17 cellular contexts compared by ENCODE assay signal in genomic region chr17:75762513-75763268, GRCh38. TPM values are rescaled to one million over a fixed set of nuclear protein-coding genes. Genes with fewer than 3 reads are reported as not detected.
DNase-seq lines count a peak whose midpoint lies in the region; ATAC-seq, FAIRE-seq and TF ChIP-seq lines count a peak whose summit lies in the region.
"Had no signal": no experiment of that assay in that cellular context is flagged by ENCODE, and none has a peak within 500 bp of the region (broad histone marks: within the 10 kb centered on the region; RNA-seq: fewer than 3 reads in every experiment).

No MANE protein-coding gene starts in this region.

- no peaks in the 10 kb centered on the region for H3K9me3 Mint-ChIP-seq in CD4-positive, CD25-positive, alpha-beta regulatory T cell
- no peaks in the 10 kb centered on the region for H3K9me3 Mint-ChIP-seq in activated T-helper 17 cell treated with anti-CD3 and anti-CD28 coated beads, Interleukin-2, amount 50 U/mL, for 72 hours
- no peaks in the 10 kb centered on the region for H3K9me3 Mint-ChIP-seq in mesothelial cell of epicardium

- peak overlapping the region in 1 of 3 donors; percentile 42 for H3K27ac Mint-ChIP-seq in CD4-positive, CD25-positive, alpha-beta regulatory T cell
- peak overlapping the region; percentile 54 for H3K27ac Mint-ChIP-seq in activated T-helper 17 cell treated with anti-CD3 and anti-CD28 coated beads, Interleukin-2, amount 50 U/mL, for 72 hours
- H3K27ac Mint-ChIP-seq in mesothelial cell of epicardium: no peak overlapping the region

- POLR2A ChIA-PET in A549 (lab: Yijun Ruan, JAX): interaction anchor here (1.0 to 5.1 kb wide), 4 partner anchors 10 to 17 kb away, joined by 4 to 73 read pairs (median 22); a partner anchor contains a TSS

- no peak for FAIRE-seq in A549 (lab: Jason Lieb, UNC)
- FAIRE-seq: GM19239, islet of Langerhans had no signal

- H3K9me3 ChIP-seq in A549 (no peaks in the 10 kb centered on the region), sigmoid colon (no peaks in the 10 kb centered on the region), BE2C (no peaks in the 10 kb centered on the region)
- H3K9me3 ChIP-seq in CD4-positive, CD25-positive, alpha-beta regulatory T cell (ENCODE audit: control insufficient read depth in 2 of 2, low read length in 2 of 2): no peaks in the 10 kb centered on the region

- no peaks in the 10 kb centered on the region for H3K36me3 Mint-ChIP-seq in CD4-positive, CD25-positive, alpha-beta regulatory T cell
- peaks cover 8% of the 10 kb centered on the region for H3K36me3 Mint-ChIP-seq in activated T-helper 17 cell treated with anti-CD3 and anti-CD28 coated beads, Interleukin-2, amount 50 U/mL, for 72 hours (ENCODE audit: low read depth)
- H3K36me3 Mint-ChIP-seq in mesothelial cell of epicardium: peaks cover 2% of the 10 kb centered on the region

- peaks cover 0 to 29% (median 0%) of the 10 kb centered on the region in 4 donors for H3K4me1 Mint-ChIP-seq in CD4-positive, CD25-positive, alpha-beta regulatory T cell
- no peaks in the 10 kb centered on the region for H3K4me1 Mint-ChIP-seq in activated T-helper 17 cell treated with anti-CD3 and anti-CD28 coated beads, Interleukin-2, amount 50 U/mL, for 72 hours
- H3K4me1 Mint-ChIP-seq in mesothelial cell of epicardium: peaks cover 8% of the 10 kb centered on the region

- no peaks in the 10 kb centered on the region for H3K27me3 Mint-ChIP-seq in CD4-positive, CD25-positive, alpha-beta regulatory T cell
- H3K27me3 Mint-ChIP-seq in activated T-helper 17 cell treated with anti-CD3 and anti-CD28 coated beads, Interleukin-2, amount 50 U/mL, for 72 hours: no peaks in the 10 kb centered on the region
- H3K27me3 Mint-ChIP-seq in mesothelial cell of epicardium (ENCODE audit: low read depth): no peaks in the 10 kb centered on the region

- DNase-seq in A549 (ENCODE audit: low read depth in 1 of 2, low spot score in 1 of 2) (no peak), mesothelial cell of epicardium (ENCODE audit: low spot score in 2 of 2, unreplicated experiment in 2 of 2) (no peak), middle frontal gyrus (ENCODE audit: extremely low spot score, low spot score) (no peak), sigmoid colon (no peak), BE2C (no peak), coronary artery (ENCODE audit: low spot score) (no peak)
- no peak for DNase-seq in CD4-positive, CD25-positive, alpha-beta regulatory T cell
- DNase-seq: COR-L47; GDM1; NCI-H2029; NCI-H526; stimulated activated CD4-positive, alpha-beta T cell treated with anti-CD3 and anti-CD28 coated beads, Interleukin-1b, Interleukin-23, amount 100 ng/mL, for 48 hours; trophoblast cell had no signal

- no peak for TF ChIP-seq RAD21 in A549 (conservative IDR thresholded peaks at IDR 0.05 in 1 of 2, IDR thresholded peaks at IDR 0.05 in 1 of 2)

- 0 out of 2 replicates have a peak, but pooled peaks have one; percentile 15 for TF ChIP-seq POLR2A in A549 (IDR thresholded peaks at IDR 0.05; ENCODE audit: low read length)
- TF ChIP-seq POLR2A in sigmoid colon (IDR thresholded peaks at IDR 0.05): no peak

- TF ChIP-seq EP300 in A549 (IDR thresholded peaks at IDR 0.05): no peak
- TF ChIP-seq EP300 in sigmoid colon (IDR thresholded peaks at IDR 0.05): no peak

- intact Hi-C loops in sigmoid colon (cut with DNase I): loop anchor here (5.0 kb wide), 1 partner anchor 65 kb away; no protein-coding TSS in a partner anchor

- no peaks in the 10 kb centered on the region for H3K36me3 ChIP-seq in CD4-positive, CD25-positive, alpha-beta regulatory T cell (ENCODE audit: control insufficient read depth, insufficient read depth, low read length)
- H3K36me3 ChIP-seq in sigmoid colon: peaks cover 0 to 32% (median 5%) of the 10 kb centered on the region in 4 donors
- H3K36me3 ChIP-seq in BE2C: no peaks in the 10 kb centered on the region

- 95% methylated on average over 27 of the region's 27 CpGs for WGBS in A549 (ENCODE audit: missing lambda C conversion rate)
- 96% methylated on average over 27 of the region's 27 CpGs for WGBS in sigmoid colon, 2 donors

- H3K4me2 ChIP-seq in A549: no peak overlapping the region

- CTCF ChIA-PET in A549 (lab: Yijun Ruan, JAX): interaction anchor here (0.8 to 43.5 kb wide), 11 partner anchors 9 to 161 kb away, joined by 3 to 1931 read pairs (median 9); partner anchors contain the start of genes RECQL5, SAP30BP, SMIM5 and UNK

- H3K27me3 ChIP-seq in CD4-positive, CD25-positive, alpha-beta regulatory T cell (ENCODE audit: control insufficient read depth, insufficient read depth, low read length): no peaks in the 10 kb centered on the region
- H3K27me3 ChIP-seq in sigmoid colon (no peaks in the 10 kb centered on the region), BE2C (no peaks in the 10 kb centered on the region)

- no peak for ATAC-seq in A549
- no peak for ATAC-seq in CD4-positive, CD25-positive, alpha-beta regulatory T cell (ENCODE audit: low read depth in 2 of 2)
- ATAC-seq in activated T-helper 17 cell treated with anti-CD3 and anti-CD28 coated beads, Interleukin-2, amount 50 U/mL, for 72 hours (replicated peaks): no peak
- ATAC-seq: Panc1 had no signal

- H3K27ac ChIP-seq in A549: no peak overlapping the region
- H3K27ac ChIP-seq in CD4-positive, CD25-positive, alpha-beta regulatory T cell (ENCODE audit: insufficient read depth, low read length, poor library complexity, severe bottlenecking): no peak overlapping the region
- no peak overlapping the region for H3K27ac ChIP-seq in sigmoid colon
- no peak overlapping the region for H3K27ac ChIP-seq in coronary artery

- H3K4me1 ChIP-seq in A549 (peaks cover 13% of the 10 kb centered on the region), sigmoid colon (peaks cover 0 to 25% (median 17%) of the 10 kb centered on the region in 4 donors), BE2C (peaks cover 3% of the 10 kb centered on the region; the same call in 1 of the 2 replicates)
- H3K4me1 ChIP-seq in CD4-positive, CD25-positive, alpha-beta regulatory T cell (ENCODE audit: control insufficient read depth, insufficient read depth, low read length, poor library complexity, severe bottlenecking): peaks cover 19% of the 10 kb centered on the region

- TF ChIP-seq CTCF in A549 (IDR thresholded peaks at IDR 0.05) (no peak), mesothelial cell of epicardium (IDR thresholded peaks at IDR 0.05; ENCODE audit: unreplicated experiment) (no peak), sigmoid colon (IDR thresholded peaks at IDR 0.05) (no peak), BE2C (IDR thresholded peaks at IDR 0.05; ENCODE audit: low read depth, low read length) (no peak), coronary artery (IDR thresholded peaks at IDR 0.05) (no peak)

- H3K4me3 Mint-ChIP-seq in CD4-positive, CD25-positive, alpha-beta regulatory T cell: peak overlapping the region; percentile 54 to 74 (median 66)
- peak overlapping the region; percentile 80 for H3K4me3 Mint-ChIP-seq in activated T-helper 17 cell treated with anti-CD3 and anti-CD28 coated beads, Interleukin-2, amount 50 U/mL, for 72 hours
- H3K4me3 Mint-ChIP-seq in mesothelial cell of epicardium: peak overlapping the region; percentile 42

- H3K4me3 ChIP-seq in A549 (no peak overlapping the region), sigmoid colon (no peak overlapping the region), BE2C (ENCODE audit: low read depth, low read length) (no peak overlapping the region), coronary artery (no peak overlapping the region)
- no peak overlapping the region for H3K4me3 ChIP-seq in CD4-positive, CD25-positive, alpha-beta regulatory T cell (ENCODE audit: low read depth, low read length)

RNA-seq across cellular contexts. Expression of gene GALK1, which starts 2.3 kb away (rescaled TPM):
- polyA plus RNA-seq in A549 (2011; rRNA removed): 20.7 and 21.3 TPM in 2 replicates
- polyA plus RNA-seq in A549 (2012; cell fraction: cytosol; rRNA removed): 70.7 and 89.2 TPM in 2 replicates
- polyA plus RNA-seq in A549 (2012; cell fraction: nucleus; rRNA removed): 111 and 163 TPM in 2 replicates
- 50.9 to 55.6 TPM (median 54.3 TPM) in 3 replicates for polyA plus RNA-seq in A549 (2017; fragmentation: RNase III; extraction: RNeasy Plus Mini Kit Qiagen cat#74134 plus additional on column Dnase treatment)
- polyA minus RNA-seq in A549 (2011; rRNA and poly(A)+ RNA removed): 18.7 and 33.3 TPM in 2 replicates
- 9.1 TPM for total RNA-seq in CD4-positive, CD25-positive, alpha-beta regulatory T cell
- 10 to 100 TPM; 18.7 to 24.3 (median 21.9) TPM for polyA plus RNA-seq in CD4-positive, CD25-positive, alpha-beta regulatory T cell
- total RNA-seq in activated T-helper 17 cell treated with anti-CD3 and anti-CD28 coated beads, Interleukin-2, amount 50 U/mL, for 72 hours: 10 to 100 TPM; 43.4 to 51.4 TPM
- total RNA-seq in mesothelial cell of epicardium: 28.0 to 32.1 TPM (median 30.4 TPM) in 3 replicates
- 10 to 100 TPM; 17.2 to 24.6 (median 20.3) TPM for total RNA-seq in sigmoid colon
- 10 to 100 TPM; 14.3 to 28.2 (median 14.4) TPM for polyA plus RNA-seq in sigmoid colon
- polyA plus RNA-seq in BE2C (2012; ENCODE audit: insufficient read depth, insufficient read length, low read depth): 20.7 TPM

RNA-seq across cellular contexts. Expression of gene UNK, which starts 21.9 kb away (rescaled TPM):
- polyA plus RNA-seq in A549 (2011; rRNA removed): 34.5 and 40.0 TPM in 2 replicates
- 23.9 and 28.2 TPM in 2 replicates for polyA plus RNA-seq in A549 (2012; cell fraction: cytosol; rRNA removed)
- 42.4 and 50.7 TPM in 2 replicates for polyA plus RNA-seq in A549 (2012; cell fraction: nucleus; rRNA removed)
- polyA plus RNA-seq in A549 (2017; fragmentation: RNase III; extraction: RNeasy Plus Mini Kit Qiagen cat#74134 plus additional on column Dnase treatment): 27.0 to 31.5 TPM (median 29.1 TPM) in 3 replicates
- 27.2 and 33.9 TPM in 2 replicates for polyA minus RNA-seq in A549 (2011; rRNA and poly(A)+ RNA removed)
- total RNA-seq in CD4-positive, CD25-positive, alpha-beta regulatory T cell: 33.9 TPM
- polyA plus RNA-seq in CD4-positive, CD25-positive, alpha-beta regulatory T cell: 10 to 100 TPM; 15.3 to 24.5 (median 23.0) TPM
- 10 to 100 TPM; 19.0 to 22.1 TPM for total RNA-seq in activated T-helper 17 cell treated with anti-CD3 and anti-CD28 coated beads, Interleukin-2, amount 50 U/mL, for 72 hours
- 63.4 to 66.4 TPM (median 65.4 TPM) in 3 replicates for total RNA-seq in mesothelial cell of epicardium
- total RNA-seq in sigmoid colon: 10 to 100 TPM; 18.9 to 29.6 (median 26.4) TPM
- polyA plus RNA-seq in sigmoid colon: 10 to 100 TPM; 12.7 to 24.4 (median 16.8) TPM
- polyA plus RNA-seq in BE2C (2012; ENCODE audit: insufficient read depth, insufficient read length, low read depth): 27.3 TPM

RNA-seq across cellular contexts. Expression of gene ITGB4, which starts 41.4 kb away (rescaled TPM):
- 19.8 and 20.6 TPM in 2 replicates for polyA plus RNA-seq in A549 (2011; rRNA removed)
- polyA plus RNA-seq in A549 (2012; cell fraction: cytosol; rRNA removed): 17.2 and 22.1 TPM in 2 replicates
- polyA plus RNA-seq in A549 (2012; cell fraction: nucleus; rRNA removed): 77.1 and 140 TPM in 2 replicates
- 30.1 to 37.4 TPM (median 36.0 TPM) in 3 replicates for polyA plus RNA-seq in A549 (2017; fragmentation: RNase III; extraction: RNeasy Plus Mini Kit Qiagen cat#74134 plus additional on column Dnase treatment)
- 53.3 and 59.6 TPM in 2 replicates for polyA minus RNA-seq in A549 (2011; rRNA and poly(A)+ RNA removed)
- total RNA-seq in CD4-positive, CD25-positive, alpha-beta regulatory T cell: not detected
- under 1 TPM in 3 of 4 donors, not detected in 1; 0.28 to 0.60 (median 0.56) TPM for polyA plus RNA-seq in CD4-positive, CD25-positive, alpha-beta regulatory T cell
- 1 to 10 TPM in 1 of 2 donors, under 1 TPM in 1; 0.54 to 1.2 TPM for total RNA-seq in activated T-helper 17 cell treated with anti-CD3 and anti-CD28 coated beads, Interleukin-2, amount 50 U/mL, for 72 hours
- 112 to 117 TPM (median 116 TPM) in 3 replicates for total RNA-seq in mesothelial cell of epicardium
- 10 to 100 TPM; 15.1 to 43.2 (median 23.1) TPM for total RNA-seq in sigmoid colon
- polyA plus RNA-seq in sigmoid colon: 100 to 1,000 TPM in 1 of 3 donors, 10 to 100 TPM in 2; 17.8 to 116 (median 25.8) TPM
- polyA plus RNA-seq in BE2C (2012; ENCODE audit: insufficient read depth, insufficient read length, low read depth): 2.8 TPM

Comparison
In these comparisons a context has a peak if more than half of its experiments do, and no peak if none do; other contexts are left out.
1. RNA of gene ITGB4, which starts 41.4 kb away (total RNA-seq): 112 to 117 TPM in mesothelial cell of epicardium and 15.1 to 43.2 TPM in sigmoid colon; 0.54 to 1.2 TPM in activated T-helper 17 cell treated with anti-CD3 and anti-CD28 coated beads, Interleukin-2, amount 50 U/mL, for 72 hours and not detected in CD4-positive, CD25-positive, alpha-beta regulatory T cell (single experiment); every median in the first group is over 4 times any median in the second.
2. Peak in every context shown above with its lines, with median percentiles within 50 percentile points of each other: H3K4me3 Mint-ChIP-seq.